27 cellular contexts compared by ENCODE assay signal in the genomic region with DNA sequence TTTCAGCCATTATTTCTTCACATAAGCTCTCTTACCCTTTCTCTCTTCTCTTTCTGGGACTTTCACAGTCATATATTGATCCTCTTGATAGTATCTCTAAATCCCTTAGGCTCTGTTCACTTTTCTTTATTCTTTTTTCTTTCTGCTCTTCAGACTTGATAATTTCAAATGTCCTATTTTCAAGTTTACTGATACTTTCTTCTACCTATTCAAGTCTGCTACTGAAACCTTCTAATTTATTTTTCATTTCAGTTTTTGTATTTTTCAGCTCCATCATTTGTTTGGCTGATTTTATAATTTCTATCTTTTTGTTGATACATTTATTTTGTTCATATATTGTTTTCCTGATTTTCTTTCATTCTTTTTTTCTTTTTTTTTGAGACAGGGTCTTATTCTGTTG.
"Had no signal": no experiment of that assay in that cellular context is flagged by ENCODE, and none has a peak within 500 bp of the region (broad histone marks: within the 10 kb centered on the region; RNA-seq: fewer than 3 reads in every experiment).

No MANE protein-coding gene starts in this region.

- H3K9ac ChIP-seq: neural progenitor cell had no signal

- H2AFZ ChIP-seq: neural progenitor cell had no signal

- H3K36me3 Mint-ChIP-seq: neural progenitor cell; stimulated activated effector memory CD8-positive, alpha-beta T cell treated with anti-CD3 and anti-CD28 coated beads, Interleukin-12 subunit alpha, Interleukin-12 subunit beta, amount 100 ng/mL, for 72 hours had no signal

- H3K36me3 ChIP-seq: neural progenitor cell, ovary, prostate gland, right atrium auricular region, right lobe of liver, sigmoid colon, stomach, thoracic aorta, thyroid gland, tibial nerve, upper lobe of left lung, vagina had no signal

- H3K27ac Mint-ChIP-seq: natural killer cell; neural progenitor cell; stimulated activated effector memory CD8-positive, alpha-beta T cell treated with anti-CD3 and anti-CD28 coated beads, Interleukin-12 subunit alpha, Interleukin-12 subunit beta, amount 100 ng/mL, for 72 hours; stimulated activated naive B cell treated with anti-CD40 and anti-IgM and Interleukin-4, amounts not matched to agents 10 μg/mL and 1 μg/mL and 100 μg/mL, for 72 hours; stimulated activated naive CD8-positive, alpha-beta T cell treated with anti-CD3 and anti-CD28 coated beads, Interleukin-15, Interleukin-2, amounts not matched to agents 100 ng/mL and 50 ng/mL, for 24 hours had no signal

- ATAC-seq: natural killer cell; right lobe of liver; stimulated activated effector memory CD8-positive, alpha-beta T cell treated with anti-CD3 and anti-CD28 coated beads, Interleukin-12 subunit alpha, Interleukin-12 subunit beta, amount 100 ng/mL, for 72 hours; stimulated activated naive B cell treated with anti-CD40 and anti-IgM and Interleukin-4, amounts not matched to agents 10 μg/mL and 1 μg/mL and 100 μg/mL, for 72 hours had no signal

- H3K9me3 ChIP-seq: prostate gland, right lobe of liver, sigmoid colon, thoracic aorta, thyroid gland, upper lobe of left lung, vagina had no signal

- H3K27ac ChIP-seq: neural progenitor cell, ovary, prostate gland, right atrium auricular region, right lobe of liver, sigmoid colon, stomach, thoracic aorta, thyroid gland, tibial nerve, upper lobe of left lung, vagina had no signal

- H3K4me1 Mint-ChIP-seq: natural killer cell; stimulated activated effector memory CD8-positive, alpha-beta T cell treated with anti-CD3 and anti-CD28 coated beads, Interleukin-12 subunit alpha, Interleukin-12 subunit beta, amount 100 ng/mL, for 72 hours; stimulated activated naive B cell treated with anti-CD40 and anti-IgM and Interleukin-4, amounts not matched to agents 10 μg/mL and 1 μg/mL and 100 μg/mL, for 72 hours had no signal

- H3K4me2 ChIP-seq: neural progenitor cell had no signal

- H3K4me3 Mint-ChIP-seq: natural killer cell; nephron; neural progenitor cell; stimulated activated effector memory CD8-positive, alpha-beta T cell treated with anti-CD3 and anti-CD28 coated beads, Interleukin-12 subunit alpha, Interleukin-12 subunit beta, amount 100 ng/mL, for 72 hours; stimulated activated naive B cell treated with anti-CD40 and anti-IgM and Interleukin-4, amounts not matched to agents 10 μg/mL and 1 μg/mL and 100 μg/mL, for 72 hours; stimulated activated naive CD8-positive, alpha-beta T cell treated with anti-CD3 and anti-CD28 coated beads, Interleukin-15, Interleukin-2, amounts not matched to agents 100 ng/mL and 50 ng/mL, for 24 hours had no signal

- H3K27me3 ChIP-seq: neural progenitor cell, ovary, right atrium auricular region, right lobe of liver, sigmoid colon, stomach, thyroid gland, tibial nerve, upper lobe of left lung, vagina had no signal

- H3K4me1 ChIP-seq: neural progenitor cell, prostate gland, right atrium auricular region, right lobe of liver had no signal

- H3K4me3 ChIP-seq: neural progenitor cell, ovary, prostate gland, right atrium auricular region, right lobe of liver, sigmoid colon, stomach, thoracic aorta, thyroid gland, tibial nerve, upper lobe of left lung, vagina had no signal

- DNase-seq: natural killer cell; occipital lobe; ovary; retina; right lobe of liver; sigmoid colon; small intestine; stimulated activated CD4-positive, alpha-beta T cell treated with anti-CD3 and anti-CD28 coated beads, Interleukin-15, amount 100 ng/mL, for 24 hours; stimulated activated CD4-positive, alpha-beta T cell treated with anti-CD3 and anti-CD28 coated beads, Interleukin-2, amount 100 ng/mL, for 24 hours; stimulated activated CD4-positive, alpha-beta T cell treated with anti-CD3 and anti-CD28 coated beads, Interleukin-2, amount 100 ng/mL, for 48 hours; stimulated activated CD4-positive, alpha-beta T cell treated with anti-CD3 and anti-CD28 coated beads, Interleukin-4, amount 100 ng/mL, for 24 hours; stimulated activated naive B cell treated with anti-CD40 and anti-IgM and Interleukin-4, amounts not matched to agents 10 μg/mL and 1 μg/mL and 100 μg/mL, for 72 hours; stimulated activated naive CD4-positive, alpha-beta T cell treated with Interleukin-2 at 50 U/mL for 16 hours; stomach; thyroid gland; trophoblast cell; upper lobe of left lung had no signal

- FAIRE-seq: small intestine, urothelium cell line had no signal
